20 cellular contexts compared by ENCODE assay signal in genomic region chr11:57306156-57306876, GRCh38. TPM values are rescaled to one million over a fixed set of nuclear protein-coding genes. Genes with fewer than 3 reads are reported as not detected.
DNase-seq lines count a peak whose midpoint lies in the region; ATAC-seq, FAIRE-seq and TF ChIP-seq lines count a peak whose summit lies in the region.
"Had no signal": no experiment of that assay in that cellular context is flagged by ENCODE, and none has a peak within 500 bp of the region (broad histone marks: within the 10 kb centered on the region; RNA-seq: fewer than 3 reads in every experiment).

No MANE protein-coding gene starts in this region.

- intact Hi-C loops in HepG2 (cut with micrococcal nuclease; ENCODE audit: unreplicated experiment), result no loop called here
- intact Hi-C loops in stomach (cut with DNase I; ENCODE audit: low total_unique reads), result no loop called here

- WGBS in HepG2 (ENCODE audit: low lambda C conversion rate), result 36% methylated on average over 15 of the region's 15 CpGs
- 60 to 70% (median 67%) methylated on average over 15 of the region's 15 CpGs for WGBS in stomach, 5 donors

- FAIRE-seq in HepG2 (lab: Jason Lieb, UNC), result peak; percentile 72
- FAIRE-seq: GM12878 had no signal

- no peak overlapping the region for H3K4me3 ChIP-seq in choroid plexus epithelial cell (ENCODE audit: low read depth, low read length)
- peak overlapping the region in 2 of 3 experiments; percentile 16 to 28; a peak in 1 of 6 replicates for H3K4me3 ChIP-seq in HepG2 (replicated peaks in 1 of 3; ENCODE audit: insufficient read depth in 1 of 3, low read depth in 2 of 3, low read length in 3 of 3)
- peak overlapping the region in 1 of 4 donors; percentile 15 for H3K4me3 ChIP-seq in stomach
- H3K4me3 ChIP-seq: ascending aorta, GM12878, SK-N-MC had no signal

- no peaks in the 10 kb centered on the region for H3K9me3 ChIP-seq in HepG2 (ENCODE audit: low read length)
- no peaks in the 10 kb centered on the region for H3K9me3 ChIP-seq in stomach
- H3K9me3 ChIP-seq: ascending aorta, spleen had no signal

- DNase-seq in DMS79 treated with DMSO at 0.1 percent for 48 hours (lab: John Stamatoyannopoulos, UW) (peak; percentile 4), DMS79 (lab: John Stamatoyannopoulos, UW) (no peak), choroid plexus epithelial cell (ENCODE audit: low read depth) (peak; percentile 79), HepG2 (ENCODE audit: low spot score) (peak; percentile 68), stomach (no peak), ureter (ENCODE audit: low spot score) (no peak), ACHN (no peak)
- DNase-seq: activated CD8-positive, alpha-beta T cell treated with anti-CD3 and anti-CD28 coated beads, Interleukin-2, amount 10 ng/mL, durations not matched to agents 7 days and 5 days; activated effector memory CD4-positive, alpha-beta T cell treated with Interleukin-2 at 50 U/mL for 16 hours; CD8-positive, alpha-beta T cell; effector CD4-positive, alpha-beta T cell; HCEC 1CT; mesendoderm; NCI-H2227 treated with DMSO at 0.1 percent for 48 hours; nucleus accumbens; spleen had no signal

- H3K4me2 ChIP-seq in HepG2 (ENCODE audit: low read depth, low read length), result peak overlapping the region; percentile 63

- CTCF ChIA-PET in HepG2 (lab: Yijun Ruan, JAX; ENCODE audit: low intra/inter-chr PET ratio, low total read pairs), result no interaction called here

- H3K79me2 ChIP-seq in HepG2 (ENCODE audit: insufficient read depth, low read length), result peaks cover 6% of the 10 kb centered on the region

- H4K20me1 ChIP-seq in HepG2 (ENCODE audit: insufficient read depth, low read length), result no peaks in the 10 kb centered on the region

- in situ Hi-C loops in HepG2 (cut with HindIII; ENCODE audit: extremely low pct_ligation_motif_present, low pct_unique_long_range_greater_than_20kb), result no loop called here
- in situ Hi-C loops in ACHN (cut with HindIII; ENCODE audit: low pct_ligation_motif_present, low pct_unique_long_range_greater_than_20kb, low sequenced_read_pairs), result no loop called here

- ATAC-seq in HepG2 (peak; percentile 4; the same call in 1 of the 3 replicates), HG03378 (IDR thresholded peaks at IDR 0.05; ENCODE audit: unreplicated experiment) (no peak)
- ATAC-seq: activated CD8-positive, alpha-beta T cell treated with anti-CD3 and anti-CD28 coated beads, Interleukin-2, amount 10 ng/mL, durations not matched to agents 7 days and 5 days; CD8-positive, alpha-beta T cell; GM12878 had no signal

- H3K27ac ChIP-seq in HepG2 (ENCODE audit: extremely low read length, insufficient read depth, low read length), result peak overlapping the region; percentile 59
- H3K27ac ChIP-seq in stomach, result peak overlapping the region in 4 of 5 donors; percentile 65 to 94 (median 70)
- H3K27ac ChIP-seq: ascending aorta, SK-N-MC, spleen had no signal

- H3K36me3 ChIP-seq in HepG2 (replicated peaks in 1 of 2; ENCODE audit: control insufficient read depth in 1 of 2, insufficient read depth in 2 of 2, low read length in 2 of 2) (peaks cover 10 to 25% of the 10 kb centered on the region in 2 experiments; a peak in 4 of 5 replicates), stomach (peaks cover 44 to 57% (median 49%) of the 10 kb centered on the region in 4 donors)

- H3K9ac ChIP-seq in HepG2 (ENCODE audit: insufficient read depth, low read depth, low read length), result peak overlapping the region; percentile 8; the same call in 1 of the 2 replicates

- TF ChIP-seq RAD21 in HepG2 (CRISPR knock-in tag; IDR thresholded peaks at IDR 0.05), result no peak

- no peaks in the 10 kb centered on the region for H3K27me3 ChIP-seq in HepG2 (ENCODE audit: control insufficient read depth in 1 of 2, insufficient read depth in 2 of 2, low read length in 2 of 2)
- H3K27me3 ChIP-seq in stomach, result no peaks in the 10 kb centered on the region
- H3K27me3 ChIP-seq: ascending aorta had no signal

- H2AFZ ChIP-seq in HepG2 (ENCODE audit: low read length), result no peak overlapping the region

- POLR2A ChIA-PET in HepG2 (lab: Yijun Ruan, JAX), result no interaction called here

- TF ChIP-seq POLR2A in HepG2 (IDR thresholded peaks at IDR 0.05; ENCODE audit: insufficient read depth in 1 of 2, low read depth in 2 of 2, low read length in 2 of 2), result no peak
- no peak for TF ChIP-seq POLR2A in stomach (IDR thresholded peaks at IDR 0.05)

- TF ChIP-seq EP300 in HepG2 (IDR thresholded peaks at IDR 0.05; ENCODE audit: low read depth in 2 of 2, low read length in 2 of 2), result peak in 1 of 2 experiments; percentile 53; a peak in 1 of 4 replicates
- TF ChIP-seq EP300 in HepG2 (CRISPR knock-in tag; IDR thresholded peaks at IDR 0.05; ENCODE audit: borderline replicate concordance), result no peak
- no peak for TF ChIP-seq EP300 in stomach (IDR thresholded peaks at IDR 0.05)

- TF ChIP-seq CTCF in choroid plexus epithelial cell (conservative IDR thresholded peaks at IDR 0.05; ENCODE audit: low read depth, low read length) (no peak), HepG2 (CRISPR knock-in tag; IDR thresholded peaks at IDR 0.05) (no peak), stomach (IDR thresholded peaks at IDR 0.05) (no peak)

- BruUV-seq in HepG2 (replicated peaks; lab: Mats Ljungman, UMichigan), result no TSS peak

- H3K4me1 ChIP-seq in HepG2 (ENCODE audit: insufficient read depth, low read length) (peaks cover 74% of the 10 kb centered on the region), stomach (peaks cover 71 to 84% (median 81%) of the 10 kb centered on the region in 4 donors)

RNA-seq across cellular contexts. Expression of gene TNKS1BP1, which starts 18.4 kb away (rescaled TPM):
- total RNA-seq in HepG2 (2016; rRNA removed; fragmentation: Illumina TruSeq; extraction: Trizol) (12.2 and 13.7 TPM in 2 replicates), stomach (100 to 1,000 TPM in 3 of 5 donors, 10 to 100 TPM in 2; 59.4 to 238 (median 126) TPM), ureter (338 TPM)
- 1.2 and 1.4 TPM in 2 replicates for total RNA-seq in HepG2 (2016; cell fraction: cytosol; rRNA removed; fragmentation: Illumina TruSeq; extraction: Trizol; ENCODE audit: low read depth)
- total RNA-seq in HepG2 (2016; cell fraction: insoluble cytoplasmic fraction; rRNA removed; fragmentation: Illumina TruSeq; extraction: Trizol), result 9.9 and 16.7 TPM in 2 replicates
- total RNA-seq in HepG2 (2016; cell fraction: membrane; rRNA removed; fragmentation: Illumina TruSeq; extraction: Trizol), result 1.9 and 3.6 TPM in 2 replicates
- total RNA-seq in HepG2 (2016; cell fraction: nucleus; rRNA removed; fragmentation: Illumina TruSeq; extraction: Trizol), result 19.5 and 21.4 TPM in 2 replicates
- polyA plus RNA-seq in HepG2 (2011; rRNA removed) (15.0 and 15.5 TPM in 2 replicates), stomach (100 to 1,000 TPM in 2 of 3 donors, 10 to 100 TPM in 1; 84.9 to 136 (median 111) TPM)
- 6.7 and 7.0 TPM in 2 replicates for polyA plus RNA-seq in HepG2 (2011; cell fraction: cytosol; rRNA removed)
- 64.2 and 69.6 TPM in 2 replicates for polyA plus RNA-seq in HepG2 (2011; cell fraction: nucleus; rRNA removed)
- 17.3 and 21.8 TPM in 2 replicates for polyA plus RNA-seq in HepG2 (2012)
- 0.26 and 1.5 TPM in 2 replicates for polyA plus RNA-seq in HepG2 (2016; cell fraction: cytosol; fragmentation: Illumina TruSeq; extraction: Trizol; ENCODE audit: low read depth)
- 13.8 and 16.2 TPM in 2 replicates for polyA plus RNA-seq in HepG2 (2016; cell fraction: insoluble cytoplasmic fraction; fragmentation: Illumina TruSeq; extraction: Trizol; ENCODE audit: low read depth)
- polyA plus RNA-seq in HepG2 (2016; cell fraction: membrane; fragmentation: Illumina TruSeq; extraction: Trizol; ENCODE audit: low read depth), result 2.1 and 3.5 TPM in 2 replicates
- 46.6 and 51.1 TPM in 2 replicates for polyA plus RNA-seq in HepG2 (2016; cell fraction: nucleus; fragmentation: Illumina TruSeq; extraction: Trizol; ENCODE audit: insufficient read depth, low read depth)
- polyA minus RNA-seq in HepG2 (2011; rRNA and poly(A)+ RNA removed; ENCODE audit: low replicate concordance), result 33.6 and 51.4 TPM in 2 replicates
- 7.7 and 9.8 TPM in 2 replicates for polyA minus RNA-seq in HepG2 (2011; cell fraction: cytosol; rRNA and poly(A)+ RNA removed)
- polyA minus RNA-seq in HepG2 (2011; cell fraction: nucleus; rRNA and poly(A)+ RNA removed), result 22.8 and 23.6 TPM in 2 replicates

RNA-seq across cellular contexts. Expression of gene SSRP1, which starts 29.4 kb away (rescaled TPM):
- total RNA-seq in HepG2 (2016; rRNA removed; fragmentation: Illumina TruSeq; extraction: Trizol), result 129 and 175 TPM in 2 replicates
- 39.5 and 48.1 TPM in 2 replicates for total RNA-seq in HepG2 (2016; cell fraction: cytosol; rRNA removed; fragmentation: Illumina TruSeq; extraction: Trizol; ENCODE audit: low read depth)
- 132 and 160 TPM in 2 replicates for total RNA-seq in HepG2 (2016; cell fraction: insoluble cytoplasmic fraction; rRNA removed; fragmentation: Illumina TruSeq; extraction: Trizol)
- total RNA-seq in HepG2 (2016; cell fraction: membrane; rRNA removed; fragmentation: Illumina TruSeq; extraction: Trizol), result 80.0 and 85.8 TPM in 2 replicates
- 62.2 and 67.3 TPM in 2 replicates for total RNA-seq in HepG2 (2016; cell fraction: nucleus; rRNA removed; fragmentation: Illumina TruSeq; extraction: Trizol)
- 86.4 and 93.6 TPM in 2 replicates for polyA plus RNA-seq in HepG2 (2011; rRNA removed)
- polyA plus RNA-seq in HepG2 (2011; cell fraction: cytosol; rRNA removed), result 92.2 and 107 TPM in 2 replicates
- 43.4 and 45.7 TPM in 2 replicates for polyA plus RNA-seq in HepG2 (2011; cell fraction: nucleus; rRNA removed)
- 66.6 and 80.8 TPM in 2 replicates for polyA plus RNA-seq in HepG2 (2012)
- polyA plus RNA-seq in HepG2 (2016; cell fraction: cytosol; fragmentation: Illumina TruSeq; extraction: Trizol; ENCODE audit: low read depth), result 42.7 and 45.8 TPM in 2 replicates
- polyA plus RNA-seq in HepG2 (2016; cell fraction: insoluble cytoplasmic fraction; fragmentation: Illumina TruSeq; extraction: Trizol; ENCODE audit: low read depth), result 210 and 213 TPM in 2 replicates
- polyA plus RNA-seq in HepG2 (2016; cell fraction: membrane; fragmentation: Illumina TruSeq; extraction: Trizol; ENCODE audit: low read depth), result 68.1 and 80.7 TPM in 2 replicates
- polyA plus RNA-seq in HepG2 (2016; cell fraction: nucleus; fragmentation: Illumina TruSeq; extraction: Trizol; ENCODE audit: insufficient read depth, low read depth), result 109 and 126 TPM in 2 replicates
- 177 and 420 TPM in 2 replicates for polyA minus RNA-seq in HepG2 (2011; rRNA and poly(A)+ RNA removed; ENCODE audit: low replicate concordance)
- 65.8 and 69.2 TPM in 2 replicates for polyA minus RNA-seq in HepG2 (2011; cell fraction: cytosol; rRNA and poly(A)+ RNA removed)
- 20.9 and 25.1 TPM in 2 replicates for polyA minus RNA-seq in HepG2 (2011; cell fraction: nucleus; rRNA and poly(A)+ RNA removed)
- total RNA-seq in stomach, result 10 to 100 TPM; 15.8 to 62.9 (median 41.9) TPM
- polyA plus RNA-seq in stomach, result 10 to 100 TPM; 43.5 to 58.8 (median 50.6) TPM
- 103 TPM for total RNA-seq in ureter

RNA-seq across cellular contexts. Expression of gene P2RX3, which starts 31.8 kb away (rescaled TPM):
- not detected in 2 replicates for total RNA-seq in HepG2 (2016; rRNA removed; fragmentation: Illumina TruSeq; extraction: Trizol)
- total RNA-seq in HepG2 (2016; cell fraction: cytosol; rRNA removed; fragmentation: Illumina TruSeq; extraction: Trizol; ENCODE audit: low read depth), result not detected in 2 replicates
- total RNA-seq in HepG2 (2016; cell fraction: insoluble cytoplasmic fraction; rRNA removed; fragmentation: Illumina TruSeq; extraction: Trizol), result not detected in 2 replicates
- not detected in 2 replicates for total RNA-seq in HepG2 (2016; cell fraction: membrane; rRNA removed; fragmentation: Illumina TruSeq; extraction: Trizol)
- total RNA-seq in HepG2 (2016; cell fraction: nucleus; rRNA removed; fragmentation: Illumina TruSeq; extraction: Trizol), result not detected in 2 replicates
- 0.08 and 0.20 TPM in 2 replicates for polyA plus RNA-seq in HepG2 (2011; rRNA removed)
- polyA plus RNA-seq in HepG2 (2011; cell fraction: cytosol; rRNA removed), result 0.05 and 0.13 TPM in 2 replicates
- 0.31 and 0.35 TPM in 2 replicates for polyA plus RNA-seq in HepG2 (2011; cell fraction: nucleus; rRNA removed)
- 0.13 TPM in 1 of 2 replicates, not detected in the other for polyA plus RNA-seq in HepG2 (2012)
- not detected in 2 replicates for polyA plus RNA-seq in HepG2 (2016; cell fraction: cytosol; fragmentation: Illumina TruSeq; extraction: Trizol; ENCODE audit: low read depth)
- not detected in 2 replicates for polyA plus RNA-seq in HepG2 (2016; cell fraction: insoluble cytoplasmic fraction; fragmentation: Illumina TruSeq; extraction: Trizol; ENCODE audit: low read depth)
- polyA plus RNA-seq in HepG2 (2016; cell fraction: membrane; fragmentation: Illumina TruSeq; extraction: Trizol; ENCODE audit: low read depth), result not detected in 2 replicates
- polyA plus RNA-seq in HepG2 (2016; cell fraction: nucleus; fragmentation: Illumina TruSeq; extraction: Trizol; ENCODE audit: insufficient read depth, low read depth), result not detected in 2 replicates
- polyA minus RNA-seq in HepG2 (2011; rRNA and poly(A)+ RNA removed; ENCODE audit: low replicate concordance), result 0.21 TPM in 1 of 2 replicates, not detected in the other
- polyA minus RNA-seq in HepG2 (2011; cell fraction: cytosol; rRNA and poly(A)+ RNA removed), result not detected in 2 replicates
- 0.26 TPM in 1 of 2 replicates, not detected in the other for polyA minus RNA-seq in HepG2 (2011; cell fraction: nucleus; rRNA and poly(A)+ RNA removed)
- 1 to 10 TPM in 1 of 5 donors, under 1 TPM in 1, not detected in 3; 0.18 to 1.7 TPM for total RNA-seq in stomach
- not detected for polyA plus RNA-seq in stomach
- 0.99 TPM for total RNA-seq in ureter
- total RNA-seq: activated CD8-positive, alpha-beta T cell treated with anti-CD3 and anti-CD28 coated beads, Interleukin-2, amount 10 ng/mL, durations not matched to agents 7 days and 5 days; ascending aorta; CD8-positive, alpha-beta T cell; GM12878; spleen had no signal
- polyA plus RNA-seq: spleen had no signal

Comparison
In these comparisons a context has a peak if more than half of its experiments do, and no peak if none do; other contexts are left out.
1. DNase-seq: peak in DMS79 treated with DMSO at 0.1 percent for 48 hours (single experiment), choroid plexus epithelial cell (single experiment) and HepG2 (single experiment); none in DMS79 (single experiment), stomach (single experiment), ureter (single experiment) and ACHN (single experiment).